ENCODE assay signal across 6 cellular contexts in the genomic region with DNA sequence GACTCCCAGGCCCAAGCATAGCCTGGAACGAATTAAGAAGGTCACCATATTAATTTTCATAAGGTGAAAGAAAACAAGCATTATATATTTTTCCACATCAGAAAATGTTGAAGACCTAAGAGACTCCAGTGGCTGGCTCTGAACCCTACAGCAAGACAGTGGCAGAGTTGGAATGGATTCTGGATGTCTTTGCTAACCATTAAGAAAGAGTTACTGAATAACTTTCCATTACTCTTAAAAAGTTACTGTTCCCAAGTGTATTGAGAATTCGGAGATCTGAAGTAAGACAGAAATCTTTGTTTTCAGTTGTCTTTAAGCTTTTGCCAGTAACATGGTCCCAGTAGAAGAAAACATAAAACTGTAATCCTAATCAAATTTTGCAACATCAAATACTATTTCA. TPM values are rescaled to one million over a fixed set of nuclear protein-coding genes. Genes with fewer than 3 reads are reported as not detected.
"Had no signal": no experiment of that assay in that cellular context is flagged by ENCODE, and none has a peak within 500 bp of the region (broad histone marks: within the 10 kb centered on the region; RNA-seq: fewer than 3 reads in every experiment).

No MANE protein-coding gene starts in this region.

RNA-seq across cellular contexts. Expression of a gene that starts 29.9 kb away (rescaled TPM):
- total RNA-seq: dermis blood vessel endothelial cell, esophagus mucosa, esophagus squamous epithelium, hepatocyte, myocyte had no signal
- polyA plus RNA-seq: immature natural killer cell had no signal
